Comparison of ENCODE assay signal across 1 cellular context in the genomic region with DNA sequence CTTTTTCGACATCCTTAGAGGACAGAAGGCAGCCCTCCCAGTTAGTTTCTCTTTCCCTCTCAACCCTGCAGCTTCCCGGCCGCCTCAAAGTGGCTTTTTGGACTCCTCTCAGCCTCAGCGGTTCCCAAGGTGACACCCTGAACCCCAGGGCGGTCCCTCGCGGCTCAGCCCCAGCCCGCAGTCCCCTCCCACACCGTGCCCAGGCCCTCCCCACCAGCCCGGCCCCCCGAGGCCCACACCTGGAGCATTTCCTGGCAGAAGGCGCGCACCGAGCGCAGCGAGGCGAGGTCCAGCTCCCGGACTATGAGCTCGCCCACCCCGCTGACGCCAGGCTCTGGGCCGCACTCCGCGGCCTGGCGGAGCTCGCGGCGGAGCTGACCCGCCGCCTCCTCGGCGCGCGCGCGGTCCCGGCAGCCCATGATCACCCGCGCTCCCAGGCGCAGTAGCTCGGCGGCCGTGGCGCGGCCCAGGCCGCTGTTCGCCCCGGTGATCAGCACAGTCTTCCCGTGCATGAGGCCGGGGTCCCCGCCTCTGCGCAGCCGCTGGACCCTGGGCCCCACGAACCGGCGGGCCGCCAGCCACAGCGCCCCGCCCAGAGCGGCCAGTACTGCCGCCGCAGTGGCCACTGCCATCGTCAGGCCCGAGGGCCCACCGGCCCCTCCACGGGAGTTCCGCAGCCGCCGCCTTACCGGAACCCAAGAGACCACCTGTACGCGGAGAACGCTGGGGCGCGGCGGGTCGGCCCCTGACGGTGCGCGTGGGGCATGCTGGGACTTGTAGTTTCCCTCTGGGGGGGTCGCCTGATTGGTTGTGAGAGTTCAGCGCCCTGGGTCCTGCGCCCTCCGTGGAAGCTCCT.
A peak's percentile ranks its signal among the peaks of the same experiment; 100 is the strongest.
TF ChIP-seq lines count a peak whose summit lies in the region.

A gene with protein sequence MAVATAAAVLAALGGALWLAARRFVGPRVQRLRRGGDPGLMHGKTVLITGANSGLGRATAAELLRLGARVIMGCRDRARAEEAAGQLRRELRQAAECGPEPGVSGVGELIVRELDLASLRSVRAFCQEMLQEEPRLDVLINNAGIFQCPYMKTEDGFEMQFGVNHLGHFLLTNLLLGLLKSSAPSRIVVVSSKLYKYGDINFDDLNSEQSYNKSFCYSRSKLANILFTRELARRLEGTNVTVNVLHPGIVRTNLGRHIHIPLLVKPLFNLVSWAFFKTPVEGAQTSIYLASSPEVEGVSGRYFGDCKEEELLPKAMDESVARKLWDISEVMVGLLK (minus strand): TSS at position 713 of the 856 bp plus-strand sequence. CDS start 81 bp downstream, at position 632.

TF ChIP-seq in HepG2, 621 proteins besides CTCF, POLR2A, EP300 and RAD21 (continued from another document):
- TF ChIP-seq, protein P1, sequence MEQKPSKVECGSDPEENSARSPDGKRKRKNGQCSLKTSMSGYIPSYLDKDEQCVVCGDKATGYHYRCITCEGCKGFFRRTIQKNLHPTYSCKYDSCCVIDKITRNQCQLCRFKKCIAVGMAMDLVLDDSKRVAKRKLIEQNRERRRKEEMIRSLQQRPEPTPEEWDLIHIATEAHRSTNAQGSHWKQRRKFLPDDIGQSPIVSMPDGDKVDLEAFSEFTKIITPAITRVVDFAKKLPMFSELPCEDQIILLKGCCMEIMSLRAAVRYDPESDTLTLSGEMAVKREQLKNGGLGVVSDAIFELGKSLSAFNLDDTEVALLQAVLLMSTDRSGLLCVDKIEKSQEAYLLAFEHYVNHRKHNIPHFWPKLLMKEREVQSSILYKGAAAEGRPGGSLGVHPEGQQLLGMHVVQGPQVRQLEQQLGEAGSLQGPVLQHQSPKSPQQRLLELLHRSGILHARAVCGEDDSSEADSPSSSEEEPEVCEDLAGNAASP (CRISPR knock-in tag; IDR thresholded peaks at IDR 0.05; ENCODE audit: borderline replicate concordance) = 0 out of 2 replicates have a peak, but pooled peaks have one; percentile 64
- TF ChIP-seq, protein P2, sequence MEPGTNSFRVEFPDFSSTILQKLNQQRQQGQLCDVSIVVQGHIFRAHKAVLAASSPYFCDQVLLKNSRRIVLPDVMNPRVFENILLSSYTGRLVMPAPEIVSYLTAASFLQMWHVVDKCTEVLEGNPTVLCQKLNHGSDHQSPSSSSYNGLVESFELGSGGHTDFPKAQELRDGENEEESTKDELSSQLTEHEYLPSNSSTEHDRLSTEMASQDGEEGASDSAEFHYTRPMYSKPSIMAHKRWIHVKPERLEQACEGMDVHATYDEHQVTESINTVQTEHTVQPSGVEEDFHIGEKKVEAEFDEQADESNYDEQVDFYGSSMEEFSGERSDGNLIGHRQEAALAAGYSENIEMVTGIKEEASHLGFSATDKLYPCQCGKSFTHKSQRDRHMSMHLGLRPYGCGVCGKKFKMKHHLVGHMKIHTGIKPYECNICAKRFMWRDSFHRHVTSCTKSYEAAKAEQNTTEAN (CRISPR knock-in tag; conservative IDR thresholded peaks at IDR 0.05) = peak; percentile 78
- TF ChIP-seq, protein P3, sequence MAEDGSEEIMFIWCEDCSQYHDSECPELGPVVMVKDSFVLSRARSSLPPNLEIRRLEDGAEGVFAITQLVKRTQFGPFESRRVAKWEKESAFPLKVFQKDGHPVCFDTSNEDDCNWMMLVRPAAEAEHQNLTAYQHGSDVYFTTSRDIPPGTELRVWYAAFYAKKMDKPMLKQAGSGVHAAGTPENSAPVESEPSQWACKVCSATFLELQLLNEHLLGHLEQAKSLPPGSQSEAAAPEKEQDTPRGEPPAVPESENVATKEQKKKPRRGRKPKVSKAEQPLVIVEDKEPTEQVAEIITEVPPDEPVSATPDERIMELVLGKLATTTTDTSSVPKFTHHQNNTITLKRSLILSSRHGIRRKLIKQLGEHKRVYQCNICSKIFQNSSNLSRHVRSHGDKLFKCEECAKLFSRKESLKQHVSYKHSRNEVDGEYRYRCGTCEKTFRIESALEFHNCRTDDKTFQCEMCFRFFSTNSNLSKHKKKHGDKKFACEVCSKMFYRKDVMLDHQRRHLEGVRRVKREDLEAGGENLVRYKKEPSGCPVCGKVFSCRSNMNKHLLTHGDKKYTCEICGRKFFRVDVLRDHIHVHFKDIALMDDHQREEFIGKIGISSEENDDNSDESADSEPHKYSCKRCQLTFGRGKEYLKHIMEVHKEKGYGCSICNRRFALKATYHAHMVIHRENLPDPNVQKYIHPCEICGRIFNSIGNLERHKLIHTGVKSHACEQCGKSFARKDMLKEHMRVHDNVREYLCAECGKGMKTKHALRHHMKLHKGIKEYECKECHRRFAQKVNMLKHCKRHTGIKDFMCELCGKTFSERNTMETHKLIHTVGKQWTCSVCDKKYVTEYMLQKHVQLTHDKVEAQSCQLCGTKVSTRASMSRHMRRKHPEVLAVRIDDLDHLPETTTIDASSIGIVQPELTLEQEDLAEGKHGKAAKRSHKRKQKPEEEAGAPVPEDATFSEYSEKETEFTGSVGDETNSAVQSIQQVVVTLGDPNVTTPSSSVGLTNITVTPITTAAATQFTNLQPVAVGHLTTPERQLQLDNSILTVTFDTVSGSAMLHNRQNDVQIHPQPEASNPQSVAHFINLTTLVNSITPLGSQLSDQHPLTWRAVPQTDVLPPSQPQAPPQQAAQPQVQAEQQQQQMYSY (CRISPR knock-in tag; IDR thresholded peaks at IDR 0.05) = no peak
- TF ChIP-seq CENPX (CRISPR knock-in tag; IDR thresholded peaks at IDR 0.05) (no peak), BRD4 (CRISPR knock-in tag; IDR thresholded peaks at IDR 0.05) (peak; percentile 87; the same call in 1 of the 2 replicates)
